ENCODE assay signal across 19 cellular contexts in the genomic region with DNA sequence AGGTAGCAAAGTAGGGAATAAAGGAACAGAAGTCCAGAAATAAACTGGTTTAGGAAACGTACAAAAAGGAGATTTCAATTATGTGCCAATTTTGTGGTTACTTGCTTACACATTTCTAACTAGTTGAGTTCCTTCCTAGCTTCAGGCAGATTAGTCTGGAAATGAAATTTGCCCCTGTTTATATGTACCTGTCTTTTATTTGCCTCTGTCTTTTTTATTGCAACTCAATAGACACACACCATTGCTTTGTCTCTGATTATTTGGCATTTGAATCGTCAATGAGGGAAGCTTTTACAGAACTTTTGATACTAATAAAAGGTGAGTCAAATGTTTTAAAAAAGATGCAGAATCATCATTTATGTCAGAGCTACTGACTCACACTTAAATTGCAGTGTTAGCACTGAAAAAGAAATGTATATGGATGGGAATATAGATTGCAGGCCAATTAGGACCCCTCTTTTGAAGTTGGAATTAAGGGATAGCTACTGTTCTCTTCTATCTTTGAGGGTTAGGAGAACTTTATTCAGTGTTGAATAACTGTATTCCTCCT.
"Had no signal": no experiment of that assay in that cellular context is flagged by ENCODE, and none has a peak within 500 bp of the region (broad histone marks: within the 10 kb centered on the region; RNA-seq: fewer than 3 reads in every experiment).

No MANE protein-coding gene starts in this region.

- H3K27ac ChIP-seq: ascending aorta, cardiac muscle cell, esophagus muscularis mucosa, neutrophil, parathyroid adenoma, tibial nerve, vagina had no signal

- H3K4me3 ChIP-seq: ascending aorta, cardiac muscle cell, esophagus muscularis mucosa, lower lobe of right lung, tibial nerve, vagina had no signal

- H3K27ac Mint-ChIP-seq: activated naive CD4-positive, alpha-beta T cell treated with anti-CD3 and anti-CD28 coated beads, Interleukin-2, amount 10 ng/mL, durations not matched to agents 7 days and 5 days; activated T-helper 17 cell treated with anti-CD3 and anti-CD28 coated beads, Interleukin-2, amount 50 U/mL, for 72 hours; immature natural killer cell; stimulated activated memory B cell treated with anti-CD40 and anti-IgM and Interleukin-4, amounts not matched to agents 10 μg/mL and 1 μg/mL and 100 μg/mL, for 72 hours had no signal

- H3K27me3 Mint-ChIP-seq: activated T-helper 17 cell treated with anti-CD3 and anti-CD28 coated beads, Interleukin-2, amount 50 U/mL, for 72 hours; naive B cell; stimulated activated memory B cell treated with anti-CD40 and anti-IgM and Interleukin-4, amounts not matched to agents 10 μg/mL and 1 μg/mL and 100 μg/mL, for 72 hours had no signal

- H3K9ac ChIP-seq: parathyroid adenoma had no signal

- ATAC-seq: activated T-helper 17 cell treated with anti-CD3 and anti-CD28 coated beads, Interleukin-2, amount 50 U/mL, for 72 hours; lower lobe of right lung; stimulated activated memory B cell treated with anti-CD40 and anti-IgM and Interleukin-4, amounts not matched to agents 10 μg/mL and 1 μg/mL and 100 μg/mL, for 72 hours had no signal

- H3K9me3 Mint-ChIP-seq: activated naive CD4-positive, alpha-beta T cell treated with anti-CD3 and anti-CD28 coated beads, Interleukin-2, amount 10 ng/mL, durations not matched to agents 7 days and 5 days; activated T-helper 17 cell treated with anti-CD3 and anti-CD28 coated beads, Interleukin-2, amount 50 U/mL, for 72 hours; immature natural killer cell; naive B cell; stimulated activated memory B cell treated with anti-CD40 and anti-IgM and Interleukin-4, amounts not matched to agents 10 μg/mL and 1 μg/mL and 100 μg/mL, for 72 hours had no signal

- H3K27me3 ChIP-seq: ascending aorta, cardiac muscle cell, esophagus muscularis mucosa, neutrophil, tibial nerve, vagina had no signal

- H3K4me1 ChIP-seq: ascending aorta, parathyroid adenoma had no signal

- H3K36me3 ChIP-seq: ascending aorta, cardiac muscle cell, esophagus muscularis mucosa, lower lobe of right lung, neutrophil, tibial nerve, vagina had no signal

- H3K36me3 Mint-ChIP-seq: activated naive CD4-positive, alpha-beta T cell treated with anti-CD3 and anti-CD28 coated beads, Interleukin-2, amount 10 ng/mL, durations not matched to agents 7 days and 5 days; immature natural killer cell had no signal

- H3K9me3 ChIP-seq: ascending aorta, esophagus muscularis mucosa, lower lobe of right lung, neutrophil, tibial nerve, vagina had no signal

- H3K4me3 Mint-ChIP-seq: activated naive CD4-positive, alpha-beta T cell treated with anti-CD3 and anti-CD28 coated beads, Interleukin-2, amount 10 ng/mL, durations not matched to agents 7 days and 5 days; activated T-helper 17 cell treated with anti-CD3 and anti-CD28 coated beads, Interleukin-2, amount 50 U/mL, for 72 hours; immature natural killer cell; stimulated activated memory B cell treated with anti-CD40 and anti-IgM and Interleukin-4, amounts not matched to agents 10 μg/mL and 1 μg/mL and 100 μg/mL, for 72 hours had no signal

- DNase-seq: activated CD4-positive, alpha-beta T cell treated with anti-CD3 and anti-CD28 coated beads for 1 hour; activated CD4-positive, alpha-beta T cell treated with anti-CD3 and anti-CD28 coated beads, Interleukin-2, amount 50 U/mL, for 4 hours; activated naive CD4-positive, alpha-beta T cell treated with anti-CD3 and anti-CD28 coated beads, Interleukin-2, amount 10 ng/mL, durations not matched to agents 7 days and 5 days; foreskin fibroblast; immature natural killer cell; lower lobe of right lung; naive B cell; stimulated activated CD4-positive, alpha-beta T cell treated with anti-CD3 and anti-CD28 coated beads, Interleukin-2, amount 100 ng/mL, for 48 hours; T-helper 1 cell; T1000 had no signal

- H2AFZ ChIP-seq: parathyroid adenoma had no signal
